ENCODE assay signal across 8 cellular contexts in genomic region chr3:149180057-149180573, GRCh38. TPM values are rescaled to one million over a fixed set of nuclear protein-coding genes. Genes with fewer than 3 reads are reported as not detected.
A peak's percentile ranks its signal among the peaks of the same experiment; 100 is the strongest.
DNase-seq lines count a peak whose midpoint lies in the region; ATAC-seq and TF ChIP-seq lines count a peak whose summit lies in the region.

No MANE protein-coding gene starts in this region.

- H4K8ac ChIP-seq in IMR-90 (ENCODE audit: low read depth in 2 of 2, low read length in 2 of 2) = peak overlapping the region; percentile 21 to 79

- peak; percentile 96 for ATAC-seq in IMR-90 (ENCODE audit: low read depth)

- in situ Hi-C loops in IMR-90 (cut with MboI; ENCODE audit: low sequenced_read_pairs) (no loop called here), astrocyte of the cerebellum (cut with HindIII; ENCODE audit: low sequenced_read_pairs) (no loop called here)

- TF ChIP-seq POLR2A in IMR-90 (IDR thresholded peaks at IDR 0.05; ENCODE audit: low read depth, low read length) (no peak), tibial nerve (IDR thresholded peaks at IDR 0.05) (no peak)

- TF ChIP-seq RAD21 in IMR-90 (IDR thresholded peaks at IDR 0.05; ENCODE audit: low read length) = peak; percentile 6; the same call in 1 of the 2 replicates

- H3K27me3 Mint-ChIP-seq in endodermal cell (ENCODE audit: insufficient read depth) = no peaks in the 10 kb centered on the region
- peaks cover 2% of the 10 kb centered on the region for H3K27me3 Mint-ChIP-seq in activated CD4-positive, alpha-beta T cell treated with anti-CD3 and anti-CD28 coated beads, Interleukin-2, amount 10 ng/mL, durations not matched to agents 24 days and 14 days

- no peaks in the 10 kb centered on the region for H4K20me1 ChIP-seq in IMR-90 (ENCODE audit: insufficient read depth, low read length)

- H3K27ac ChIP-seq in IMR-90 (ENCODE audit: insufficient read depth, low read length) (peak overlapping the region; percentile 26), tibial nerve (peak overlapping the region in 3 of 4 donors; percentile 1 to 85 (median 82)), endodermal cell (ENCODE audit: low read depth, low read length) (no peak overlapping the region)

- dilution Hi-C loops in IMR-90 (cut with HindIII; ENCODE audit: low sequenced_read_pairs, unreplicated experiment) = no loop called here

- H3K27me3 ChIP-seq in IMR-90 (ENCODE audit: control insufficient read depth, insufficient read depth, low read length) (no peaks in the 10 kb centered on the region), tibial nerve (no peaks in the 10 kb centered on the region), endodermal cell (ENCODE audit: control insufficient read depth, insufficient read depth, low read length, poor library complexity, severe bottlenecking) (no peaks in the 10 kb centered on the region)

- H2BK15ac ChIP-seq in IMR-90 (ENCODE audit: low read depth, low read length) = peak overlapping the region; percentile 82; the same call in 2 of the 3 replicates

- H4K91ac ChIP-seq in IMR-90 (ENCODE audit: insufficient read depth, low read depth, low read length) = peak overlapping the region; percentile 88

- TF ChIP-seq CTCF in IMR-90 (conservative IDR thresholded peaks at IDR 0.05; ENCODE audit: low read depth, low read length) (no peak), astrocyte of the cerebellum (IDR thresholded peaks at IDR 0.05; ENCODE audit: low read depth, low read length, missing control alignments) (no peak), tibial nerve (IDR thresholded peaks at IDR 0.05) (no peak), endodermal cell (conservative IDR thresholded peaks at IDR 0.05) (no peak)

- intact Hi-C loops in IMR-90 (cut with micrococcal nuclease) = no loop called here
- intact Hi-C loops in activated CD4-positive, alpha-beta T cell treated with anti-CD3 and anti-CD28 coated beads, Interleukin-2, amount 10 ng/mL, durations not matched to agents 24 days and 14 days (cut with micrococcal nuclease) = no loop called here

- WGBS in IMR-90 (ENCODE audit: extremely low coverage in 2 of 2, insufficient read length in 1 of 2), 2 experiments = 10% methylated on average over 6 of the region's 7 CpGs; no CpG with 5 or more reads in 1 of the 2 experiments
- WGBS in tibial nerve, 2 donors = 40 to 52% methylated on average over 7 of the region's 7 CpGs
- WGBS in endodermal cell (ENCODE audit: insufficient coverage in 1 of 2, insufficient read length in 1 of 2), 2 experiments = 92 to 96% methylated on average over 5 to 7 of the region's 7 CpGs

- peak overlapping the region; percentile 51 for H2AK5ac ChIP-seq in IMR-90 (ENCODE audit: low read depth, low read length)

- H2BK5ac ChIP-seq in IMR-90 (ENCODE audit: low read depth, low read length, poor library complexity, severe bottlenecking) = peak overlapping the region; percentile 93

- H4K5ac ChIP-seq in IMR-90 (ENCODE audit: low read depth, low read length) = peak overlapping the region; percentile 6; the same call in 1 of the 2 replicates

- H3K9me3 Mint-ChIP-seq in endodermal cell = peaks cover 4% of the 10 kb centered on the region
- H3K9me3 Mint-ChIP-seq in activated CD4-positive, alpha-beta T cell treated with anti-CD3 and anti-CD28 coated beads, Interleukin-2, amount 10 ng/mL, durations not matched to agents 24 days and 14 days = no peaks in the 10 kb centered on the region

- peak; percentile 72 to 93 for TF ChIP-seq EP300 in tibial nerve (IDR thresholded peaks at IDR 0.05)

- H3K56ac ChIP-seq in IMR-90 (ENCODE audit: extremely low read depth, insufficient read depth, low read length) = peak overlapping the region; percentile 36; the same call in 1 of the 2 replicates

- peak overlapping the region; percentile 81 for H2AFZ ChIP-seq in IMR-90 (replicated peaks; ENCODE audit: low read length, poor library complexity)

- H3K27ac Mint-ChIP-seq in endodermal cell = no peak overlapping the region
- H3K27ac Mint-ChIP-seq in activated CD4-positive, alpha-beta T cell treated with anti-CD3 and anti-CD28 coated beads, Interleukin-2, amount 10 ng/mL, durations not matched to agents 24 days and 14 days = no peak overlapping the region

- BruUV-seq in IMR-90 (replicated peaks; lab: Mats Ljungman, UMichigan) = no TSS peak

- no peak overlapping the region for H3K4me3 ChIP-seq in IMR-90 (ENCODE audit: insufficient read depth, low read depth, low read length)
- no peak overlapping the region for H3K4me3 ChIP-seq in astrocyte of the cerebellum (ENCODE audit: low read depth, low read length)
- no peak overlapping the region for H3K4me3 ChIP-seq in tibial nerve
- no peak overlapping the region for H3K4me3 ChIP-seq in endodermal cell (ENCODE audit: low read length)

- H3K36me3 ChIP-seq in IMR-90 (ENCODE audit: control insufficient read depth, insufficient read depth, low read length) (peaks cover 3% of the 10 kb centered on the region), tibial nerve (peaks cover 0 to 50% (median 0%) of the 10 kb centered on the region in 3 donors), endodermal cell (ENCODE audit: control insufficient read depth, insufficient read depth, low read length) (peaks cover 7% of the 10 kb centered on the region)

- H2BK20ac ChIP-seq in IMR-90 (ENCODE audit: low read depth, low read length) = peak overlapping the region; percentile 92

- H3K9me1 ChIP-seq in IMR-90 (ENCODE audit: insufficient read depth, low read length) = peaks cover 4% of the 10 kb centered on the region; the same call in 1 of the 2 replicates

- no peak overlapping the region for H3K4me2 ChIP-seq in IMR-90 (ENCODE audit: low read depth, low read length)

- no peaks in the 10 kb centered on the region for H3K9me3 ChIP-seq in IMR-90 (ENCODE audit: control insufficient read depth, insufficient read depth, low read length)
- H3K9me3 ChIP-seq in tibial nerve = no peaks in the 10 kb centered on the region
- peaks cover 16% of the 10 kb centered on the region for H3K9me3 ChIP-seq in endodermal cell (ENCODE audit: control insufficient read depth, low read length)

- peak overlapping the region; percentile 38; the same call in 1 of the 2 replicates for H3K18ac ChIP-seq in IMR-90 (ENCODE audit: low read depth, low read length)

- no peak overlapping the region for H3K4me3 Mint-ChIP-seq in endodermal cell
- no peak overlapping the region for H3K4me3 Mint-ChIP-seq in activated CD4-positive, alpha-beta T cell treated with anti-CD3 and anti-CD28 coated beads, Interleukin-2, amount 10 ng/mL, durations not matched to agents 24 days and 14 days

- DNase-seq in IMR-90 (peak; percentile 100), astrocyte of the cerebellum (ENCODE audit: low read depth) (peak; percentile 97), islet precursor cell (peak; percentile 56), tibial nerve (ENCODE audit: low spot score in 2 of 2) (peak; percentile 93 to 98), endodermal cell (no peak), NCI-H526 (lab: John Stamatoyannopoulos, UW) (no peak)
- DNase-seq in activated naive CD4-positive, alpha-beta T cell treated with Interleukin-2 at 50 U/mL for 16 hours = no peak
- DNase-seq in activated CD4-positive, alpha-beta T cell treated with anti-CD3 and anti-CD28 coated beads, Interleukin-2, amount 10 ng/mL, durations not matched to agents 24 days and 14 days = no peak

- peak overlapping the region; percentile 83 for H3K4ac ChIP-seq in IMR-90 (ENCODE audit: low read depth, low read length)

- peak overlapping the region; percentile 68 for H3K23ac ChIP-seq in IMR-90 (ENCODE audit: low read depth, low read length)

- peak overlapping the region; percentile 90 for H2AK9ac ChIP-seq in IMR-90 (replicated peaks; ENCODE audit: low read depth, low read length, poor library complexity)

- POLR2A ChIA-PET in IMR-90 (lab: Charles Lee; ENCODE audit: unreplicated experiment) = interaction anchor here (0.5 kb wide), 1 partner anchor 224 kb away, joined by 7 read pairs; no protein-coding TSS in a partner anchor

- H3K4me1 ChIP-seq in IMR-90 (ENCODE audit: control insufficient read depth, insufficient read depth, low read length) (peaks cover 12% of the 10 kb centered on the region), tibial nerve (peaks cover 0 to 17% (median 4%) of the 10 kb centered on the region in 4 donors), endodermal cell (ENCODE audit: control insufficient read depth, insufficient read depth, low read length) (peaks cover under 1% of the 10 kb centered on the region)

- peak overlapping the region; percentile 92 for H2BK120ac ChIP-seq in IMR-90 (ENCODE audit: low read depth, low read length)

- no peak overlapping the region for H3K9ac ChIP-seq in IMR-90 (ENCODE audit: low read depth, low read length)
- H3K9ac ChIP-seq in endodermal cell (ENCODE audit: extremely low read depth, low read length, poor library complexity, severe bottlenecking) = no peak overlapping the region

- H3K36me3 Mint-ChIP-seq in endodermal cell (ENCODE audit: low read depth) = peaks cover 14% of the 10 kb centered on the region
- peaks cover 6% of the 10 kb centered on the region for H3K36me3 Mint-ChIP-seq in activated CD4-positive, alpha-beta T cell treated with anti-CD3 and anti-CD28 coated beads, Interleukin-2, amount 10 ng/mL, durations not matched to agents 24 days and 14 days (ENCODE audit: low read depth)

- H3K4me1 Mint-ChIP-seq in endodermal cell = peaks cover 2% of the 10 kb centered on the region
- H3K4me1 Mint-ChIP-seq in activated CD4-positive, alpha-beta T cell treated with anti-CD3 and anti-CD28 coated beads, Interleukin-2, amount 10 ng/mL, durations not matched to agents 24 days and 14 days = peaks cover under 1% of the 10 kb centered on the region

- H3K79me1 ChIP-seq in IMR-90 (ENCODE audit: low read depth in 1 of 2, low read length in 2 of 2) = no peaks in the 10 kb centered on the region

- peak overlapping the region; percentile 72 for H3K14ac ChIP-seq in IMR-90 (replicated peaks; ENCODE audit: low read depth, low read length)

- CTCF ChIA-PET in IMR-90 (lab: Yijun Ruan, JAX) = interaction anchor here (0.7 to 1.3 kb wide), 6 partner anchors 8 to 834 kb away, joined by 3 to 9 read pairs (median 4); partner anchors contain the start of gene HPS3

RNA-seq across cellular contexts. Expression of gene CP, which starts 41.5 kb away (rescaled TPM):
- total RNA-seq in IMR-90 (2012; rRNA removed) (0.28 TPM in 1 of 2 replicates, not detected in the other), tibial nerve (10 to 100 TPM; 17.7 to 46.3 (median 19.3) TPM), endodermal cell (under 1 TPM; 0.53 to 0.86 TPM)
- polyA plus RNA-seq in IMR-90 (2012; rRNA removed) = not detected in 2 replicates
- polyA plus RNA-seq in IMR-90 (2012; cell fraction: cytosol; rRNA removed) = not detected in 2 replicates
- 0.07 TPM in 1 of 2 replicates, not detected in the other for polyA plus RNA-seq in IMR-90 (2012; cell fraction: nucleus; rRNA removed; ENCODE audit: low replicate concordance)
- 1.3 TPM for polyA plus RNA-seq in endodermal cell (2013, experiment 1 of 2)
- polyA plus RNA-seq in endodermal cell (2013, experiment 2 of 2) = 1.1 TPM
- total RNA-seq in activated CD4-positive, alpha-beta T cell treated with anti-CD3 and anti-CD28 coated beads, Interleukin-2, amount 10 ng/mL, durations not matched to agents 24 days and 14 days = not detected in 2 replicates

RNA-seq across cellular contexts. Expression of gene HPS3, which starts 50.7 kb away (rescaled TPM):
- total RNA-seq in IMR-90 (2012; rRNA removed) (24.2 and 25.6 TPM in 2 replicates), tibial nerve (10 to 100 TPM; 17.8 to 39.5 (median 24.7) TPM), endodermal cell (10 to 100 TPM; 26.0 to 28.7 TPM)
- 12.8 and 15.2 TPM in 2 replicates for polyA plus RNA-seq in IMR-90 (2012; rRNA removed)
- 5.1 and 6.9 TPM in 2 replicates for polyA plus RNA-seq in IMR-90 (2012; cell fraction: cytosol; rRNA removed)
- 4.2 and 12.3 TPM in 2 replicates for polyA plus RNA-seq in IMR-90 (2012; cell fraction: nucleus; rRNA removed; ENCODE audit: low replicate concordance)
- 25.4 TPM for polyA plus RNA-seq in endodermal cell (2013, experiment 1 of 2)
- polyA plus RNA-seq in endodermal cell (2013, experiment 2 of 2) = 20.9 TPM
- total RNA-seq in activated CD4-positive, alpha-beta T cell treated with anti-CD3 and anti-CD28 coated beads, Interleukin-2, amount 10 ng/mL, durations not matched to agents 24 days and 14 days = 15.3 and 17.4 TPM in 2 replicates

Comparison
In these comparisons a context has a peak if more than half of its experiments do, and no peak if none do; other contexts are left out.
1. DNase-seq: peak in IMR-90 (single experiment), astrocyte of the cerebellum (single experiment), islet precursor cell (single experiment) and tibial nerve (2 of 2); none in activated naive CD4-positive, alpha-beta T cell treated with Interleukin-2 at 50 U/mL for 16 hours (single experiment), endodermal cell (single experiment), NCI-H526 (0 of 2) and activated CD4-positive, alpha-beta T cell treated with anti-CD3 and anti-CD28 coated beads, Interleukin-2, amount 10 ng/mL, durations not matched to agents 24 days and 14 days (single experiment).
2. RNA of gene CP, which starts 41.5 kb away (total RNA-seq): 17.7 to 46.3 TPM in tibial nerve; 0.53 to 0.86 TPM in endodermal cell, 0.28 TPM in IMR-90 and not detected in activated CD4-positive, alpha-beta T cell treated with anti-CD3 and anti-CD28 coated beads, Interleukin-2, amount 10 ng/mL, durations not matched to agents 24 days and 14 days; every median in the first group is over 10 times any median in the second.